29 cellular contexts compared by ENCODE assay signal in the genomic region with DNA sequence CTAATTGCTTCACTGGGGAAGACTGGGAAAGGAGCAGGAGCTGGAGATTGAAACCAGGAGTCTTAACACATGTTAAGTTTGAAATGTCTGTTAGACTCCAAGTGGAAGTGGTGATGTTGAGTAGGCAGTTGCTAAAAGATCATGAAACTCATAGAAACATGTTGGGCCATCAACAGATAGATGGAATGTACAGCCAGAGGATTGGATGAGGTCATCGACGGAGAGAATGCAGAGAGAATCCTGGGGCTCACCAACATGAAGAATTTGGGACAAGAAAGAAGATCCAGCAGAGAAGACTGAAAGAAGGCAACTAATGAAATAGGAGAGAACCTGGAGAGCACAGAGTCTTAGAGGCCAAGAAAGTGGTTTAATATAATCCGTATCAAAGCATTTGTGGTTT. TPM values are rescaled to one million over a fixed set of nuclear protein-coding genes. Genes with fewer than 3 reads are reported as not detected.
"Had no signal": no experiment of that assay in that cellular context is flagged by ENCODE, and none has a peak within 500 bp of the region (broad histone marks: within the 10 kb centered on the region; RNA-seq: fewer than 3 reads in every experiment).

No MANE protein-coding gene starts in this region.

- H3K36me3 Mint-ChIP-seq: activated CD4-positive, alpha-beta memory T cell treated with anti-CD3 and anti-CD28 coated beads for 36 hours; T-cell had no signal

- H3K9me3 Mint-ChIP-seq: activated CD4-positive, alpha-beta memory T cell treated with anti-CD3 and anti-CD28 coated beads for 36 hours; activated naive CD4-positive, alpha-beta T cell treated with anti-CD3 and anti-CD28 coated beads for 36 hours; activated T-cell treated with anti-CD3 and anti-CD28 coated beads, Interleukin-2, amount 50 U/mL, for 4 hours; activated T-helper 17 cell treated with anti-CD3 and anti-CD28 coated beads, Interleukin-2, amount 50 U/mL, for 72 hours; T-cell had no signal

- H3K36me3 ChIP-seq: breast epithelium had no signal

- H3K9me3 ChIP-seq: breast epithelium had no signal

- H3K4me3 Mint-ChIP-seq: activated CD4-positive, alpha-beta memory T cell treated with anti-CD3 and anti-CD28 coated beads for 36 hours; activated CD4-positive, alpha-beta T cell treated with anti-CD3 and anti-CD28 coated beads, Interleukin-2, amount 10 ng/mL, durations not matched to agents 7 days and 5 days; activated naive CD4-positive, alpha-beta T cell treated with anti-CD3 and anti-CD28 coated beads for 36 hours; activated naive CD8-positive, alpha-beta T cell; activated T-cell treated with anti-CD3 and anti-CD28 coated beads, Interleukin-2, amount 50 U/mL, for 4 hours; activated T-helper 17 cell treated with anti-CD3 and anti-CD28 coated beads, Interleukin-2, amount 50 U/mL, for 72 hours; T-cell had no signal

- FAIRE-seq: TTC549 had no signal

- ATAC-seq: activated T-cell treated with anti-CD3 and anti-CD28 coated beads, Interleukin-2, amount 50 U/mL, for 4 hours; activated T-helper 17 cell treated with anti-CD3 and anti-CD28 coated beads, Interleukin-2, amount 50 U/mL, for 72 hours; Right ventricle myocardium inferior; T-cell had no signal

- H3K4me3 ChIP-seq: breast epithelium, SK-N-MC had no signal

- H3K27me3 Mint-ChIP-seq: activated CD4-positive, alpha-beta memory T cell treated with anti-CD3 and anti-CD28 coated beads for 36 hours; activated naive CD8-positive, alpha-beta T cell; activated T-helper 17 cell treated with anti-CD3 and anti-CD28 coated beads, Interleukin-2, amount 50 U/mL, for 72 hours; T-cell had no signal

- H3K4me1 ChIP-seq: breast epithelium had no signal

- H3K27ac Mint-ChIP-seq: activated CD4-positive, alpha-beta memory T cell treated with anti-CD3 and anti-CD28 coated beads for 36 hours; activated CD4-positive, alpha-beta T cell treated with anti-CD3 and anti-CD28 coated beads, Interleukin-2, amount 10 ng/mL, durations not matched to agents 7 days and 5 days; activated naive CD4-positive, alpha-beta T cell treated with anti-CD3 and anti-CD28 coated beads for 36 hours; activated naive CD8-positive, alpha-beta T cell; activated T-helper 17 cell treated with anti-CD3 and anti-CD28 coated beads, Interleukin-2, amount 50 U/mL, for 72 hours; T-cell had no signal

- H3K27me3 ChIP-seq: breast epithelium had no signal

- H3K4me1 Mint-ChIP-seq: activated T-helper 17 cell treated with anti-CD3 and anti-CD28 coated beads, Interleukin-2, amount 50 U/mL, for 72 hours had no signal

- H3K27ac ChIP-seq: breast epithelium, SK-N-MC, VCaP had no signal

- DNase-seq: activated CD4-positive, alpha-beta memory T cell treated with anti-CD3 and anti-CD28 coated beads for 36 hours; activated CD4-positive, alpha-beta T cell treated with anti-CD3 and anti-CD28 coated beads, Interleukin-2, amount 10 ng/mL, durations not matched to agents 7 days and 5 days; activated CD4-positive, CD25-positive, alpha-beta regulatory T cell; activated CD8-positive, alpha-beta memory T cell treated with anti-CD3 and anti-CD28 coated beads for 24 hours; activated gamma-delta T cell; activated naive CD4-positive, alpha-beta T cell treated with anti-CD3 and anti-CD28 coated beads for 36 hours; activated T-cell treated with anti-CD3 and anti-CD28 coated beads, Interleukin-2, amount 50 U/mL, for 4 hours; anterior cingulate cortex; caudate nucleus; Kasumi-1; NCI-H1092; NCI-H1417; NCI-H1930; NCI-H2171; NCI-H2227 treated with DMSO at 0.1 percent for 48 hours; NCI-H526; NCI-H82; RPMI8226; T-cell; T-helper 2 cell; T1000 had no signal

RNA-seq across cellular contexts. Expression of a gene that starts 19.4 kb away (rescaled TPM):
- total RNA-seq: OCI-LY7 had no signal
